ENCODE assay signal across 1 cellular context in the genomic region with DNA sequence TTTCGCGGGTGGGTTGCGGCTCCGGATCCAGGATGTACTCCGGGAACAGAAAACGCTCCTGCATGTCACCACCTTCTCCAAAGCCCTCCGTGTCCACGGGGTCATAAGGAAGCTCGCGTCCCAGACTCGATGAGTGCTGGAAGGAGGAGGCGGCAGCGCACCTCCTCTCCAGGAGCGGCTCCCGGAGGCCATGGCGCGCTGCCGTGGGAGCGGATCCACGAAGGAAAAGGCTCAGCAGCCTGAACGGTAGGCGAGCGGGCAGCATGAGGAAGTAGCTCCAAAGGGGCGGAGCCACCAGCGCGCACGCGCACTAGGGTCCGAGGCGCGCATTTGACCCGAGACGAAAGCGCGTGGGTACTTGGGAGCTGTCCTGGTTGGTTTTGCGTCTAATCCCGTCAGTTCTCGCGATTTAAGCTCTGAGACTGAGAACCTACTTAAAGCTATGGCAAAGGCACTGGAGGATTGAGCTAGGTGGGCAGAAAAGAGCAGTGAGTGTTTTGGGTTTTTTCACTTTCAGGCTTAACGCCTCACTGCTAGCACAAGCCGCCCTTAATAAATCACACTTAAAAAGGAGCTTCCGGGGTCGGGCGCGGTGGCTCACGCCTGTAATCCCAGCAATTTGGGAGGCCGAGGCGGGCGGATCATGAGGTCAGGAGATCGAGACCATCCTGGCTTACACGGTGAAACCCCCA.
TF ChIP-seq lines count a peak whose summit lies in the region.

TSS of gene NOA1 (minus strand) at position 286 of the 692 bp plus-strand sequence. CDS start at position 265, 21 bp downstream.

TF ChIP-seq in liver, 16 proteins besides CTCF, POLR2A, EP300 and RAD21 (continued from another document):
- TF ChIP-seq GABPA (IDR thresholded peaks at IDR 0.05 in 1 of 2, conservative IDR thresholded peaks at IDR 0.05 in 1 of 2) = peak in 1 of 2 donors; percentile 59
